In genomic region chr18:58268849-58269248, GRCh38 we compare ENCODE assay signal across 14 cellular contexts.
DNase-seq lines count a peak whose midpoint lies in the region; ATAC-seq, FAIRE-seq and TF ChIP-seq lines count a peak whose summit lies in the region.
"Had no signal": no experiment of that assay in that cellular context is flagged by ENCODE, and none has a peak within 500 bp of the region (broad histone marks: within the 10 kb centered on the region; RNA-seq: fewer than 3 reads in every experiment).

No MANE protein-coding gene starts in this region.

- TF ChIP-seq EP300 in H1 (IDR thresholded peaks at IDR 0.05; ENCODE audit: borderline replicate concordance in 1 of 2, low read depth in 2 of 2, low read length in 2 of 2): no peak

- no peak overlapping the region for H3K14ac ChIP-seq in H1 (ENCODE audit: insufficient read length)

- FAIRE-seq in H1 (lab: Jason Lieb, UNC): no peak
- FAIRE-seq: GM19239 had no signal

- no peak overlapping the region for H3K4me2 ChIP-seq in H1 (ENCODE audit: insufficient read depth in 1 of 2, low read depth in 2 of 2, low read length in 2 of 2)

- H3K36me3 ChIP-seq in H1 (ENCODE audit: control insufficient read depth in 2 of 4, insufficient read depth in 4 of 4, low read length in 3 of 4): no peaks in the 10 kb centered on the region
- H3K36me3 ChIP-seq: BE2C, neutrophil, tibial nerve had no signal

- TF ChIP-seq POLR2A in H1 (IDR thresholded peaks at IDR 0.05; ENCODE audit: control extremely low read depth in 1 of 2, low read depth in 2 of 2, low read length in 2 of 2): no peak

- no peak overlapping the region for H3K4me3 ChIP-seq in H1 (ENCODE audit: extremely low read depth in 1 of 4, insufficient read depth in 2 of 4, low read depth in 3 of 4, low read length in 4 of 4)
- H3K4me3 ChIP-seq: tibial nerve had no signal

- H3K18ac ChIP-seq in H1 (ENCODE audit: extremely low read depth, low read length): no peak overlapping the region

- peak overlapping the region; percentile 74 for H3K27ac Mint-ChIP-seq in mesothelial cell of epicardium

- no peak overlapping the region for H2AK5ac ChIP-seq in H1 (ENCODE audit: low read depth, low read length)

- no peak overlapping the region for H2BK5ac ChIP-seq in H1 (ENCODE audit: low read depth, low read length)

- H4K91ac ChIP-seq in H1 (replicated peaks; ENCODE audit: insufficient read length, low read length): no peak overlapping the region

- no peaks in the 10 kb centered on the region for H3K27me3 ChIP-seq in H1 (replicated peaks in 1 of 4; ENCODE audit: control insufficient read depth in 3 of 4, extremely low read depth in 1 of 4, insufficient read depth in 3 of 4, low read length in 3 of 4)
- H3K27me3 ChIP-seq: BE2C, neutrophil, tibial nerve had no signal

- H2BK20ac ChIP-seq in H1 (ENCODE audit: low read length): no peak overlapping the region

- no peak overlapping the region for H3K56ac ChIP-seq in H1 (replicated peaks; ENCODE audit: insufficient read length, low read depth, low read length)

- TF ChIP-seq RAD21 in H1 (IDR thresholded peaks at IDR 0.05 in 1 of 2, conservative IDR thresholded peaks at IDR 0.05 in 1 of 2; ENCODE audit: low read depth in 2 of 2, low read length in 2 of 2): no peak

- H3K79me2 ChIP-seq in H1 (ENCODE audit: control insufficient read depth in 1 of 2, insufficient read depth in 2 of 2, low read length in 2 of 2): peaks cover 0 to 35% of the 10 kb centered on the region in 2 experiments; a peak in 2 of 4 replicates

- H4K8ac ChIP-seq in H1 (ENCODE audit: extremely low read depth, insufficient read depth, low read length): no peak overlapping the region

- no peaks in the 10 kb centered on the region for H3K23me2 ChIP-seq in H1 (ENCODE audit: low read depth, low read length)

- H3K4me1 Mint-ChIP-seq in mesothelial cell of epicardium: peaks cover 61% of the 10 kb centered on the region

- no peaks in the 10 kb centered on the region for H3K27me3 Mint-ChIP-seq in mesothelial cell of epicardium (ENCODE audit: low read depth)

- H3K27ac ChIP-seq in C4-2B (peak overlapping the region; percentile 48; the same call in 1 of the 2 replicates), H1 (ENCODE audit: low read depth, low read length) (0 out of 2 replicates have a peak overlapping the region, but pooled peaks have one; percentile 23)
- H3K27ac ChIP-seq: neutrophil, tibial nerve had no signal

- CTCF ChIA-PET in H1 (lab: Charles Lee; ENCODE audit: partially characterized antibody): no interaction called here

- DNase-seq in NCI-H226 (peak; percentile 79), H1 (ENCODE audit: low read depth in 1 of 2, low spot score in 2 of 2) (no peak), mesothelial cell of epicardium (ENCODE audit: low spot score in 2 of 2, unreplicated experiment in 2 of 2) (no peak), DMS79 (lab: John Stamatoyannopoulos, UW) (no peak), NCI-H2227 treated with DMSO at 0.1 percent for 48 hours (lab: John Stamatoyannopoulos, UW) (no peak)
- no peak for DNase-seq in stimulated activated CD4-positive, alpha-beta T cell treated with anti-CD3 and anti-CD28 coated beads, Interleukin-2, amount 100 ng/mL, for 24 hours
- DNase-seq: BE2C, NCI-H2107, SHP77 treated with DMSO at 0.1 percent for 48 hours had no signal

- H3K79me1 ChIP-seq in H1 (ENCODE audit: low read depth, low read length): peaks cover 8% of the 10 kb centered on the region; the same call in 1 of the 2 replicates

- no peak overlapping the region for H2BK120ac ChIP-seq in H1 (replicated peaks; ENCODE audit: low read depth, low read length)

- H4K5ac ChIP-seq in H1 (ENCODE audit: insufficient read length, low read depth, low read length): no peak overlapping the region

- POLR2A ChIA-PET in H1 (lab: Charles Lee; ENCODE audit: partially characterized antibody): no interaction called here

- no peaks in the 10 kb centered on the region for H3K36me3 Mint-ChIP-seq in mesothelial cell of epicardium

- H3K4me1 ChIP-seq in H1 (replicated peaks in 1 of 4; ENCODE audit: control insufficient read depth in 3 of 4, insufficient read depth in 4 of 4, low read length in 3 of 4): peaks cover 0 to 10% (median 2%) of the 10 kb centered on the region in 4 experiments; a peak in 5 of 7 replicates
- H3K4me1 ChIP-seq: BE2C, tibial nerve had no signal

- no peak overlapping the region for H3K4me3 Mint-ChIP-seq in mesothelial cell of epicardium

- no peak overlapping the region for H2AFZ ChIP-seq in H1 (ENCODE audit: low read length)

- no peaks in the 10 kb centered on the region for H3K9me3 ChIP-seq in H1 (ENCODE audit: insufficient read depth in 2 of 2, low read depth in 1 of 2, low read length in 1 of 2)
- H3K9me3 ChIP-seq: BE2C, neutrophil, tibial nerve had no signal

- no peaks in the 10 kb centered on the region for H3K9me3 Mint-ChIP-seq in mesothelial cell of epicardium

- H2BK12ac ChIP-seq in H1 (ENCODE audit: low read depth, low read length): no peak overlapping the region

- no peak overlapping the region for H3K23ac ChIP-seq in H1 (ENCODE audit: insufficient read length)

- H4K20me1 ChIP-seq in H1 (replicated peaks in 1 of 2; ENCODE audit: control insufficient read depth in 1 of 2, insufficient read depth in 2 of 2, low read length in 2 of 2): no peaks in the 10 kb centered on the region

- no peak overlapping the region for H3K4ac ChIP-seq in H1 (replicated peaks; ENCODE audit: insufficient read length, low read depth, low read length)

- 92% methylated on average over 2 of the region's 2 CpGs; no CpG with 5 or more reads in 1 of the 2 experiments for WGBS in H1 (ENCODE audit: extremely low coverage in 1 of 2, insufficient coverage in 1 of 2, insufficient read length in 1 of 2, insufficient replicate concordance in 2 of 2, low coverage in 1 of 2, low lambda C conversion rate in 2 of 2, missing lambda C conversion rate in 1 of 2), 2 experiments

- ATAC-seq in GM21723 (IDR thresholded peaks at IDR 0.05; ENCODE audit: unreplicated experiment): no peak

- no peak overlapping the region for H2BK15ac ChIP-seq in H1 (ENCODE audit: low read length)

- H3K9ac ChIP-seq in H1 (replicated peaks in 1 of 4; ENCODE audit: extremely low read depth in 1 of 4, low read depth in 3 of 4, low read length in 3 of 4): no peak overlapping the region

- TF ChIP-seq CTCF in C4-2B (conservative IDR thresholded peaks at IDR 0.05): no peak
- TF ChIP-seq CTCF in H1 (IDR thresholded peaks at IDR 0.05; ENCODE audit: control extremely low read depth in 1 of 3, insufficient read depth in 1 of 3, low read depth in 1 of 3, low read length in 3 of 3): no peak
- no peak for TF ChIP-seq CTCF in mesothelial cell of epicardium (IDR thresholded peaks at IDR 0.05; ENCODE audit: unreplicated experiment)

TF ChIP-seq in H1, 55 proteins besides CTCF, POLR2A, EP300 and RAD21:
- TF ChIP-seq SUZ12 (IDR thresholded peaks at IDR 0.05; ENCODE audit: low read length): no peak
- no peak for TF ChIP-seq CBX8 (IDR thresholded peaks at IDR 0.05; ENCODE audit: borderline replicate concordance, low read depth, low read length)
- TF ChIP-seq SIRT6 (IDR thresholded peaks at IDR 0.05; ENCODE audit: low read length): no peak
- TF ChIP-seq CHD1 (IDR thresholded peaks at IDR 0.05; ENCODE audit: low read depth, low read length): no peak
- no peak for TF ChIP-seq MAFK (IDR thresholded peaks at IDR 0.05; ENCODE audit: low read depth, low read length)
